8 cellular contexts compared by ENCODE assay signal in genomic region chr13:73835138-73835721, GRCh38.
A peak's percentile ranks its signal among the peaks of the same experiment; 100 is the strongest.
DNase-seq lines count a peak whose midpoint lies in the region; ATAC-seq, FAIRE-seq and TF ChIP-seq lines count a peak whose summit lies in the region.

No MANE protein-coding gene starts in this region.

- peak; percentile 53 for FAIRE-seq in TTC549 (lab: Jason Lieb, UNC)

- H4K20me1 ChIP-seq in DND-41 (ENCODE audit: insufficient read depth, low read length), result peaks cover 15% of the 10 kb centered on the region

- TF ChIP-seq CTCF in DND-41 (IDR thresholded peaks at IDR 0.05; ENCODE audit: borderline replicate concordance, extremely low read depth, low read length, poor library complexity, severe bottlenecking), result peak; percentile 69
- peak; percentile 29; the same call in 1 of the 2 replicates for TF ChIP-seq CTCF in LNCaP clone FGC (IDR thresholded peaks at IDR 0.05; ENCODE audit: control insufficient read depth, extremely low read depth, insufficient read depth)
- no peak for TF ChIP-seq CTCF in omental fat pad (IDR thresholded peaks at IDR 0.05)

- no peaks in the 10 kb centered on the region for H3K9me3 ChIP-seq in DND-41 (ENCODE audit: insufficient read depth, low read length, severe bottlenecking)

- H3K27ac ChIP-seq in DND-41 (ENCODE audit: low read length), result no peak overlapping the region

- H3K9ac ChIP-seq in DND-41 (ENCODE audit: low read depth, low read length), result no peak overlapping the region

- H3K4me3 ChIP-seq in DND-41 (ENCODE audit: low read depth in 1 of 2, low read length in 2 of 2), result no peak overlapping the region
- H3K4me3 ChIP-seq in LNCaP clone FGC (ENCODE audit: low read depth, low read length), result no peak overlapping the region

- ATAC-seq in DND-41 (ENCODE audit: insufficient read depth, low read depth) (peak; percentile 72), GM19467 (IDR thresholded peaks at IDR 0.05; ENCODE audit: unreplicated experiment) (peak; percentile 55), sciatic nerve (peak; percentile 57), omental fat pad (ENCODE audit: low FRiP score) (no peak)

- intact Hi-C loops in sciatic nerve (cut with DNase I), result no loop called here

- H3K27me3 ChIP-seq in DND-41 (ENCODE audit: insufficient read depth, low read length, poor library complexity), result no peaks in the 10 kb centered on the region

- H2AFZ ChIP-seq in DND-41 (ENCODE audit: low read depth, low read length), result no peak overlapping the region

- H3K79me2 ChIP-seq in DND-41 (ENCODE audit: insufficient read depth, low read length), result peaks cover 50% of the 10 kb centered on the region

- no peaks in the 10 kb centered on the region for H3K4me1 ChIP-seq in DND-41 (ENCODE audit: insufficient read depth, low read length)

- DNase-seq in DND-41, result no peak
- peak; percentile 0 for DNase-seq in LNCaP clone FGC (ENCODE audit: low read depth)
- DNase-seq in globus pallidus (ENCODE audit: low spot score), result peak; percentile 44
- no peak for DNase-seq in sciatic nerve (ENCODE audit: low spot score)
- DNase-seq in omental fat pad (ENCODE audit: low spot score), result no peak
- DNase-seq in ureter (ENCODE audit: low spot score), result no peak

- H3K4me2 ChIP-seq in DND-41 (ENCODE audit: insufficient read depth, low read length), result no peak overlapping the region

- H3K36me3 ChIP-seq in DND-41 (ENCODE audit: insufficient read depth, low read length), result peaks cover 8% of the 10 kb centered on the region; the same call in 1 of the 2 replicates

Comparison
In these comparisons a context has a peak if more than half of its experiments do, and no peak if none do; other contexts are left out.
1. DNase-seq: peak in LNCaP clone FGC (single experiment) and globus pallidus (single experiment); none in DND-41 (single experiment), sciatic nerve (single experiment), omental fat pad (single experiment) and ureter (single experiment).
2. CTCF ChIP-seq: peak in DND-41 (single experiment) and LNCaP clone FGC (single experiment); none in omental fat pad (0 of 3).